Comparison of ENCODE assay signal across 8 cellular contexts in genomic region chr3:189132125-189132744, GRCh38. TPM values are rescaled to one million over a fixed set of nuclear protein-coding genes. Genes with fewer than 3 reads are reported as not detected.
DNase-seq lines count a peak whose midpoint lies in the region; ATAC-seq and TF ChIP-seq lines count a peak whose summit lies in the region.

No MANE protein-coding gene starts in this region.

- no peak overlapping the region for H3K18ac ChIP-seq in trophoblast cell (ENCODE audit: low read length)

- no peak overlapping the region for H2AK5ac ChIP-seq in trophoblast cell (ENCODE audit: low read length)

- peak overlapping the region; percentile 41 for H2BK120ac ChIP-seq in trophoblast cell (ENCODE audit: insufficient read depth, low read length, poor library complexity)

- H3K9me3 ChIP-seq in trophoblast cell (ENCODE audit: insufficient read depth, low read depth, low read length) (no peaks in the 10 kb centered on the region), upper lobe of left lung (no peaks in the 10 kb centered on the region)

- peak; percentile 57 for DNase-seq in ACHN
- peak; percentile 76 for DNase-seq in KBM-7
- peak; percentile 69 for DNase-seq in activated CD4-positive, alpha-beta T cell treated with anti-CD3 and anti-CD28 coated beads, Interleukin-2, amount 50 U/mL, for 1 hour
- DNase-seq in effector memory CD8-positive, alpha-beta T cell: peak; percentile 58 to 69 (median 65)
- peak; percentile 43 to 69 for DNase-seq in trophoblast cell
- peak in 1 of 2 donors; percentile 71 for DNase-seq in upper lobe of left lung
- DNase-seq in NCI-H524 treated with DMSO at 0.1 percent for 48 hours (lab: John Stamatoyannopoulos, UW): no peak

- in situ Hi-C loops in ACHN (cut with HindIII; ENCODE audit: low pct_ligation_motif_present, low pct_unique_long_range_greater_than_20kb, low sequenced_read_pairs): no loop called here
- in situ Hi-C loops in KBM-7 (cut with MboI; ENCODE audit: low pct_unique_long_range_greater_than_20kb, low sequenced_read_pairs): loop anchor here (25.0 kb wide), 2 partner anchors 170 to 1395 kb away; partner anchors contain the start of gene BCL6

- peak overlapping the region; percentile 37 for H3K4ac ChIP-seq in trophoblast cell (ENCODE audit: low read depth, low read length)

- H3K36me3 Mint-ChIP-seq in effector memory CD8-positive, alpha-beta T cell (ENCODE audit: insufficient read depth): peaks cover 15% of the 10 kb centered on the region

- peak; percentile 73 for ATAC-seq in GM19467 (IDR thresholded peaks at IDR 0.05; ENCODE audit: unreplicated experiment)
- peak; percentile 98 for ATAC-seq in effector memory CD8-positive, alpha-beta T cell (replicated peaks)
- ATAC-seq in upper lobe of left lung (ENCODE audit: low FRiP score in 2 of 2): peak; percentile 68 to 95

- no peak overlapping the region for H3K23ac ChIP-seq in trophoblast cell (ENCODE audit: low read length)

- no peak for TF ChIP-seq CTCF in upper lobe of left lung (IDR thresholded peaks at IDR 0.05)

- H3K79me2 ChIP-seq in trophoblast cell (ENCODE audit: control insufficient read depth, insufficient read depth, low read length, poor library complexity): peaks cover 3% of the 10 kb centered on the region

- peaks cover 31 to 58% of the 10 kb centered on the region in 2 donors for H3K4me1 Mint-ChIP-seq in effector memory CD8-positive, alpha-beta T cell (ENCODE audit: low read depth in 2 of 2)

- H3K9ac ChIP-seq in trophoblast cell (ENCODE audit: low read length): no peak overlapping the region

- H2AFZ ChIP-seq in trophoblast cell (ENCODE audit: insufficient read depth, low read length, poor library complexity): no peak overlapping the region

- TF ChIP-seq EP300 in upper lobe of left lung (IDR thresholded peaks at IDR 0.05): no peak

- WGBS in trophoblast cell (ENCODE audit: extremely low coverage, insufficient coverage, insufficient read length): no CpG with 5 or more reads among the region's 11 CpGs
- 57 to 59% methylated on average over 11 of the region's 11 CpGs for WGBS in upper lobe of left lung, 2 donors

- H3K4me3 ChIP-seq in trophoblast cell (ENCODE audit: low read depth, low read length): no peak overlapping the region
- no peak overlapping the region for H3K4me3 ChIP-seq in upper lobe of left lung

- H3K36me3 ChIP-seq in trophoblast cell (ENCODE audit: control insufficient read depth in 1 of 2, insufficient read depth in 2 of 2, low read length in 2 of 2): no peaks in the 10 kb centered on the region
- H3K36me3 ChIP-seq in upper lobe of left lung: no peaks in the 10 kb centered on the region

- H2BK5ac ChIP-seq in trophoblast cell (ENCODE audit: low read depth, low read length, poor library complexity): peak overlapping the region; percentile 82

- H3K4me1 ChIP-seq in trophoblast cell (ENCODE audit: control insufficient read depth in 1 of 2, insufficient read depth in 2 of 2, low read length in 2 of 2) (peaks cover 10 to 17% of the 10 kb centered on the region in 2 experiments), upper lobe of left lung (peaks cover 0 to 8% (median 4%) of the 10 kb centered on the region in 4 donors)

- peak overlapping the region; percentile 94 to 99 for H3K27ac Mint-ChIP-seq in effector memory CD8-positive, alpha-beta T cell

- peak overlapping the region; percentile 18 for H3K14ac ChIP-seq in trophoblast cell (ENCODE audit: low read length)

- H3K79me1 ChIP-seq in trophoblast cell (ENCODE audit: low read length): peaks cover 18% of the 10 kb centered on the region

- H4K12ac ChIP-seq in trophoblast cell (ENCODE audit: low read depth, low read length): no peak overlapping the region

- H4K8ac ChIP-seq in trophoblast cell (ENCODE audit: low read depth, low read length): peak overlapping the region; percentile 22

- no peaks in the 10 kb centered on the region for H3K27me3 ChIP-seq in trophoblast cell (ENCODE audit: insufficient read depth, low read length)
- H3K27me3 ChIP-seq in upper lobe of left lung: no peaks in the 10 kb centered on the region

- peak overlapping the region; percentile 46 for H4K91ac ChIP-seq in trophoblast cell (ENCODE audit: low read depth, low read length)

- H3K4me3 Mint-ChIP-seq in effector memory CD8-positive, alpha-beta T cell: peak overlapping the region; percentile 67 to 69

- peak overlapping the region; percentile 97 for H3K27ac ChIP-seq in trophoblast cell (ENCODE audit: low read depth, low read length)
- H3K27ac ChIP-seq in upper lobe of left lung: peak overlapping the region in 3 of 4 donors; percentile 45 to 67 (median 62)

- H3K27me3 Mint-ChIP-seq in effector memory CD8-positive, alpha-beta T cell: no peaks in the 10 kb centered on the region

- H3K4me2 ChIP-seq in trophoblast cell (ENCODE audit: low read length): peak overlapping the region; percentile 40

- TF ChIP-seq POLR2A in upper lobe of left lung (IDR thresholded peaks at IDR 0.05): no peak

- peaks cover 0 to 8% of the 10 kb centered on the region in 2 donors for H3K9me3 Mint-ChIP-seq in effector memory CD8-positive, alpha-beta T cell

- H2BK12ac ChIP-seq in trophoblast cell (ENCODE audit: low read length): peak overlapping the region; percentile 62

RNA-seq across cellular contexts. Expression of gene TPRG1, which starts 39.5 kb away (rescaled TPM):
- 0.26 and 0.31 TPM in 2 replicates for polyA plus RNA-seq in trophoblast cell (2013)
- total RNA-seq in upper lobe of left lung: 10 to 100 TPM; 12.8 to 76.5 (median 25.9) TPM
